Comparison of ENCODE assay signal across 19 cellular contexts in genomic region chr2:131046580-131047274, GRCh38. TPM values are rescaled to one million over a fixed set of nuclear protein-coding genes. Genes with fewer than 3 reads are reported as not detected.
DNase-seq lines count a peak whose midpoint lies in the region; ATAC-seq and TF ChIP-seq lines count a peak whose summit lies in the region.
"Had no signal": no experiment of that assay in that cellular context is flagged by ENCODE, and none has a peak within 500 bp of the region (broad histone marks: within the 10 kb centered on the region; RNA-seq: fewer than 3 reads in every experiment).

No MANE protein-coding gene starts in this region.

- POLR2A ChIA-PET in MCF 10A (lab: Yijun Ruan, JAX): interaction anchor here (1.1 kb wide), 1 partner anchor 446 kb away, joined by 3 read pairs; no protein-coding TSS in a partner anchor
- POLR2A ChIA-PET in activated CD4-positive, alpha-beta memory T cell treated with anti-CD3 and anti-CD28 coated beads, Interleukin-2, amount 10 ng/mL, durations not matched to agents 7 days and 5 days (lab: Charles Lee): no interaction called here
- POLR2A ChIA-PET in PC-3 (lab: Charles Lee; ENCODE audit: unreplicated experiment): no interaction called here

- TF ChIP-seq CTCF in MCF 10A (IDR thresholded peaks at IDR 0.05; ENCODE audit: unreplicated experiment) (no peak), breast epithelium (IDR thresholded peaks at IDR 0.05) (no peak), PC-3 (conservative IDR thresholded peaks at IDR 0.05; ENCODE audit: low read depth, low read length) (no peak)

- no peaks in the 10 kb centered on the region for H3K9me2 ChIP-seq in PC-3 (replicated peaks; ENCODE audit: low read length)

- H3K4me3 ChIP-seq in breast epithelium: no peak overlapping the region
- H3K4me3 ChIP-seq in PC-3 (ENCODE audit: low read length): no peak overlapping the region
- H3K4me3 ChIP-seq: left lung, Peyer's patch had no signal

- BruUV-seq in MCF 10A (replicated peaks; lab: Mats Ljungman, UMichigan) (TSS peak; percentile 42), PC-3 (replicated peaks; lab: Mats Ljungman, UMichigan) (no TSS peak)

- H3K4me1 Mint-ChIP-seq in MCF 10A (ENCODE audit: insufficient read depth, unreplicated experiment): no peaks in the 10 kb centered on the region
- peaks cover 8% of the 10 kb centered on the region for H3K4me1 Mint-ChIP-seq in activated CD4-positive, alpha-beta memory T cell treated with anti-CD3 and anti-CD28 coated beads, Interleukin-2, amount 10 ng/mL, durations not matched to agents 7 days and 5 days

- H3K4me1 ChIP-seq in breast epithelium: no peaks in the 10 kb centered on the region
- no peaks in the 10 kb centered on the region for H3K4me1 ChIP-seq in PC-3 (ENCODE audit: insufficient read depth, low read length)
- H3K4me1 ChIP-seq: left lung, Peyer's patch had no signal

- no peaks in the 10 kb centered on the region for H3K79me2 ChIP-seq in PC-3 (ENCODE audit: low read length)

- H4K20me1 ChIP-seq in PC-3 (ENCODE audit: low read length): no peaks in the 10 kb centered on the region

- H3K27me3 Mint-ChIP-seq in MCF 10A (ENCODE audit: insufficient read depth, unreplicated experiment): no peaks in the 10 kb centered on the region
- H3K27me3 Mint-ChIP-seq in activated CD4-positive, alpha-beta memory T cell treated with anti-CD3 and anti-CD28 coated beads, Interleukin-2, amount 10 ng/mL, durations not matched to agents 7 days and 5 days: no peaks in the 10 kb centered on the region
- H3K27me3 Mint-ChIP-seq: CD4-positive, CD25-positive, alpha-beta regulatory T cell; stimulated activated naive CD8-positive, alpha-beta T cell treated with anti-CD3 and anti-CD28 coated beads, Interleukin-15, Interleukin-2, amounts not matched to agents 100 ng/mL and 50 ng/mL, for 24 hours had no signal

- H3K9ac ChIP-seq in PC-3 (ENCODE audit: low read length): no peak overlapping the region

- no peaks in the 10 kb centered on the region for H3F3A ChIP-seq in PC-3 (ENCODE audit: low read length, unreplicated experiment)

- H3K27ac ChIP-seq in breast epithelium (no peak overlapping the region), cingulate gyrus (ENCODE audit: low read depth, low read length) (peak overlapping the region; percentile 41), temporal lobe (ENCODE audit: low read depth, low read length) (peak overlapping the region; percentile 1), PC-3 (ENCODE audit: low read length) (no peak overlapping the region)
- H3K27ac ChIP-seq: left lung, Peyer's patch had no signal

- no peak overlapping the region for H2AFZ ChIP-seq in PC-3 (ENCODE audit: low read length)

- H3K9me3 ChIP-seq in breast epithelium (no peaks in the 10 kb centered on the region), PC-3 (ENCODE audit: low read length) (no peaks in the 10 kb centered on the region)
- H3K9me3 ChIP-seq: left lung, Peyer's patch had no signal

- H3K9me3 Mint-ChIP-seq in MCF 10A (ENCODE audit: unreplicated experiment): no peaks in the 10 kb centered on the region
- H3K9me3 Mint-ChIP-seq in activated CD4-positive, alpha-beta memory T cell treated with anti-CD3 and anti-CD28 coated beads, Interleukin-2, amount 10 ng/mL, durations not matched to agents 7 days and 5 days: no peaks in the 10 kb centered on the region
- H3K9me3 Mint-ChIP-seq: CD4-positive, CD25-positive, alpha-beta regulatory T cell; stimulated activated naive CD8-positive, alpha-beta T cell treated with anti-CD3 and anti-CD28 coated beads, Interleukin-15, Interleukin-2, amounts not matched to agents 100 ng/mL and 50 ng/mL, for 24 hours had no signal

- no peak overlapping the region for H3K4me2 ChIP-seq in PC-3 (ENCODE audit: low read length)

- H3K27me3 ChIP-seq in breast epithelium (no peaks in the 10 kb centered on the region), PC-3 (ENCODE audit: low read length) (no peaks in the 10 kb centered on the region)
- H3K27me3 ChIP-seq: left lung, Peyer's patch had no signal

- H3K4me3 Mint-ChIP-seq in MCF 10A (ENCODE audit: unreplicated experiment): no peak overlapping the region
- H3K4me3 Mint-ChIP-seq in activated CD4-positive, alpha-beta memory T cell treated with anti-CD3 and anti-CD28 coated beads, Interleukin-2, amount 10 ng/mL, durations not matched to agents 7 days and 5 days: no peak overlapping the region
- H3K4me3 Mint-ChIP-seq: CD4-positive, CD25-positive, alpha-beta regulatory T cell; stimulated activated naive CD8-positive, alpha-beta T cell treated with anti-CD3 and anti-CD28 coated beads, Interleukin-15, Interleukin-2, amounts not matched to agents 100 ng/mL and 50 ng/mL, for 24 hours had no signal

- H3K36me3 Mint-ChIP-seq in MCF 10A (ENCODE audit: insufficient read depth, unreplicated experiment): peaks cover 60% of the 10 kb centered on the region
- peaks cover 31% of the 10 kb centered on the region for H3K36me3 Mint-ChIP-seq in activated CD4-positive, alpha-beta memory T cell treated with anti-CD3 and anti-CD28 coated beads, Interleukin-2, amount 10 ng/mL, durations not matched to agents 7 days and 5 days (ENCODE audit: low read depth)

- intact Hi-C loops in MCF 10A (cut with micrococcal nuclease) (no loop called here), breast epithelium (cut with DNase I; ENCODE audit: low total_unique reads) (no loop called here), PC-3 (cut with micrococcal nuclease) (no loop called here)

- DNase-seq in MCF 10A (ENCODE audit: unreplicated experiment) (no peak), breast epithelium (ENCODE audit: low spot score in 2 of 2) (no peak), myocyte (ENCODE audit: low read depth) (peak; percentile 48), GDM1 (lab: John Stamatoyannopoulos, UW) (no peak), PC-3 (no peak)
- no peak for DNase-seq in activated CD4-positive, alpha-beta memory T cell treated with anti-CD3 and anti-CD28 coated beads, Interleukin-2, amount 10 ng/mL, durations not matched to agents 7 days and 5 days
- DNase-seq: amniotic stem cell; CD4-positive, CD25-positive, alpha-beta regulatory T cell; foreskin melanocyte; HCEC 1CT; Kasumi-1; left lung; naive B cell; NCI-H1417; Peyer's patch; stimulated activated CD4-positive, alpha-beta T cell treated with anti-CD3 and anti-CD28 coated beads, Interleukin-15, amount 100 ng/mL, for 24 hours had no signal

- H3K36me3 ChIP-seq in breast epithelium (no peaks in the 10 kb centered on the region), PC-3 (ENCODE audit: low read depth, low read length) (peaks cover 45% of the 10 kb centered on the region)

- CTCF ChIA-PET in MCF 10A (lab: Yijun Ruan, JAX) (interaction anchor here (1.9 kb wide), 1 partner anchor 9 kb away, joined by 6 read pairs; no protein-coding TSS in a partner anchor), PC-3 (lab: Charles Lee) (no interaction called here)
- CTCF ChIA-PET in activated CD4-positive, alpha-beta memory T cell treated with anti-CD3 and anti-CD28 coated beads, Interleukin-2, amount 10 ng/mL, durations not matched to agents 7 days and 5 days (lab: Charles Lee): no interaction called here

- no peak overlapping the region for H3K27ac Mint-ChIP-seq in MCF 10A (ENCODE audit: low read depth, unreplicated experiment)
- no peak overlapping the region for H3K27ac Mint-ChIP-seq in activated CD4-positive, alpha-beta memory T cell treated with anti-CD3 and anti-CD28 coated beads, Interleukin-2, amount 10 ng/mL, durations not matched to agents 7 days and 5 days
- H3K27ac Mint-ChIP-seq: CD4-positive, CD25-positive, alpha-beta regulatory T cell; stimulated activated naive CD8-positive, alpha-beta T cell treated with anti-CD3 and anti-CD28 coated beads, Interleukin-15, Interleukin-2, amounts not matched to agents 100 ng/mL and 50 ng/mL, for 24 hours had no signal

- ATAC-seq in PC-3: no peak
- ATAC-seq: left lung had no signal

- no peak for TF ChIP-seq POLR2A in breast epithelium (IDR thresholded peaks at IDR 0.05)

RNA-seq across cellular contexts. Expression of gene FAM168B, which starts 46.5 kb away (rescaled TPM):
- 159 and 172 TPM in 2 replicates for total RNA-seq in MCF 10A (2022)
- total RNA-seq in breast epithelium: 100 to 1,000 TPM in 2 of 3 donors, 10 to 100 TPM in 1; 69.2 to 122 (median 111) TPM
- total RNA-seq in myocyte: 168 and 184 TPM in 2 replicates
- 77.5 TPM for polyA plus RNA-seq in myocyte (2012)
- 107 TPM for total RNA-seq in temporal lobe
- 10 to 100 TPM; 44.4 to 44.5 TPM for total RNA-seq in activated CD4-positive, alpha-beta memory T cell treated with anti-CD3 and anti-CD28 coated beads, Interleukin-2, amount 10 ng/mL, durations not matched to agents 7 days and 5 days
- total RNA-seq in PC-3 (2014; rRNA removed): 91.7 and 103 TPM in 2 replicates

RNA-seq across cellular contexts. Expression of gene PLEKHB2, which starts 58.4 kb away (rescaled TPM):
- total RNA-seq in MCF 10A (2022) (57.6 and 78.1 TPM in 2 replicates), breast epithelium (10 to 100 TPM; 47.4 to 75.4 (median 73.6) TPM), myocyte (82.0 and 88.6 TPM in 2 replicates), temporal lobe (122 TPM), PC-3 (2014; rRNA removed) (64.5 and 73.9 TPM in 2 replicates)
- 70.5 TPM for polyA plus RNA-seq in myocyte (2012)
- 10 to 100 TPM; 72.0 to 73.0 TPM for total RNA-seq in activated CD4-positive, alpha-beta memory T cell treated with anti-CD3 and anti-CD28 coated beads, Interleukin-2, amount 10 ng/mL, durations not matched to agents 7 days and 5 days

Comparison
In these comparisons a context has a peak if more than half of its experiments do, and no peak if none do; other contexts are left out.
1. H3K27ac ChIP-seq: peak in cingulate gyrus (single experiment) and temporal lobe (single experiment); none in breast epithelium (0 of 2) and PC-3 (single experiment).